9 cellular contexts compared by ENCODE assay signal in genomic region chr7:4785371-4785770, GRCh38.
"Had no signal": no experiment of that assay in that cellular context is flagged by ENCODE, and none has a peak within 500 bp of the region (broad histone marks: within the 10 kb centered on the region; RNA-seq: fewer than 3 reads in every experiment).

No MANE protein-coding gene starts in this region.

- H2AFZ ChIP-seq: GM23248 had no signal

- H3K27ac ChIP-seq: GM23248, HL-60 had no signal

- H3K9me3 ChIP-seq: HAP-1 had no signal

- H3K4me3 ChIP-seq: GM23248, HAP-1 had no signal

- H3K9ac ChIP-seq: GM23248 had no signal

- DNase-seq: GM23248, GOT3, H7, HFFc6, IMR-90, KBM-7 had no signal

- ATAC-seq: HCT116 had no signal

- H3K4me1 ChIP-seq: HAP-1 had no signal
